Comparison of ENCODE assay signal across 9 cellular contexts in the genomic region with DNA sequence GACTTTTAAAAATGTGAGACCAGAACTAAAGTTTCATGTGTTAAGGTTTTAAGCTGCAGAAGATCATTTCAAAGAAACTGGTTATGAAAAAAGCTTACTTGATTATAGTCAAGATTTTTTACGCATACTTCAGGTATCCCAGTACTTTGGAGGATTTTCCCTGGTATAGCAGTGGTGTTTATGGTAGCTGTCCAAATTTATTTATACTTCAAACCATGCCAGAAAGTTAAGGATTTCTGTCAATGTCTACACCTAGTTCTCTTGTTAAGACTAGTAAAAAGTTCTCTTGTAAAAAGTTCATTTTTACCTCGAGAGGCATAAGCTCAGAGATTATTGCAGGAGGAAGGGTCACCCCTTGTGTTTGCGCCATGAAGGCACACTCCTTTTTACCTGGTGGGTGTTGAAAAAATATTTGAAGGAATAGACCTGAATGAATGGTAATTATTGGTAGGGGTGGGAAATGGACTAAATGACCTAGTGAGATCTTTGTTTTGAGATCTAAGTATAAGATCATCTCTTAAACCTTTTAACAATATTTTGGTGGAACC. TPM values are rescaled to one million over a fixed set of nuclear protein-coding genes. Genes with fewer than 3 reads are reported as not detected.
A peak's percentile ranks its signal among the peaks of the same experiment; 100 is the strongest.
DNase-seq lines count a peak whose midpoint lies in the region; ATAC-seq and TF ChIP-seq lines count a peak whose summit lies in the region.
"Had no signal": no experiment of that assay in that cellular context is flagged by ENCODE, and none has a peak within 500 bp of the region (broad histone marks: within the 10 kb centered on the region; RNA-seq: fewer than 3 reads in every experiment).

No MANE protein-coding gene starts in this region.

- no peak for TF ChIP-seq POLR2A in esophagus muscularis mucosa (IDR thresholded peaks at IDR 0.05; ENCODE audit: low read depth)

- CTCF ChIA-PET in Panc1 (lab: Charles Lee): no interaction called here

- in situ Hi-C loops in Panc1 (cut with HindIII; ENCODE audit: low pct_unique_long_range_greater_than_20kb, low sequenced_read_pairs): no loop called here

- POLR2A ChIA-PET in Panc1 (lab: Charles Lee): no interaction called here

- H3K27me3 ChIP-seq in Panc1 (ENCODE audit: control insufficient read depth, insufficient read depth, low read length) (no peaks in the 10 kb centered on the region), esophagus muscularis mucosa (no peaks in the 10 kb centered on the region)

- no peak for ATAC-seq in Panc1
- no peak for ATAC-seq in HG02938 (IDR thresholded peaks at IDR 0.05; ENCODE audit: unreplicated experiment)

- DNase-seq in GM12865 (ENCODE audit: low read depth): no peak
- no peak for DNase-seq in Panc1 (ENCODE audit: low read depth, low spot score)
- no peak for DNase-seq in esophagus muscularis mucosa (ENCODE audit: extremely low spot score)
- no peak for DNase-seq in retinal pigment epithelial cell (ENCODE audit: low read depth)
- no peak for DNase-seq in AG08396 (ENCODE audit: low spot score)
- no peak for DNase-seq in NCI-H82 (lab: John Stamatoyannopoulos, UW)
- DNase-seq in germinal center (ENCODE audit: low spot score): no peak
- DNase-seq: NK-92 treated with Interleukin-12 subunit alpha and Interleukin-12 subunit beta, amount 100 ng/mL, for 24 hours had no signal

- BruUV-seq in Panc1 (replicated peaks; lab: Mats Ljungman, UMichigan): TSS peak; percentile 52

- H3K4me3 ChIP-seq in GM12865 (ENCODE audit: low read depth, low read length): peak overlapping the region; percentile 62
- peak overlapping the region; percentile 34 to 78 for H3K4me3 ChIP-seq in Panc1 (ENCODE audit: low read depth in 2 of 2, low read length in 2 of 2)
- peak overlapping the region; percentile 79 to 97 (median 95) for H3K4me3 ChIP-seq in esophagus muscularis mucosa
- H3K4me3 ChIP-seq in retinal pigment epithelial cell (ENCODE audit: low read length): peak overlapping the region; percentile 76

- H3K4me1 ChIP-seq in Panc1 (ENCODE audit: control insufficient read depth, insufficient read depth, low read length): peaks cover 49% of the 10 kb centered on the region
- H3K4me1 ChIP-seq in esophagus muscularis mucosa: peaks cover 42 to 73% (median 70%) of the 10 kb centered on the region in 4 donors

- intact Hi-C loops in Panc1 (cut with micrococcal nuclease; ENCODE audit: unreplicated experiment): loop anchor here (5.0 kb wide), 1 partner anchor 102 kb away; a partner anchor contains a TSS
- intact Hi-C loops in esophagus muscularis mucosa (cut with DNase I): loop anchor here (5.0 kb wide), 1 partner anchor 88 kb away; no protein-coding TSS in a partner anchor

- TF ChIP-seq EP300 in esophagus muscularis mucosa (IDR thresholded peaks at IDR 0.05): no peak

- TF ChIP-seq CTCF in GM12865 (IDR thresholded peaks at IDR 0.05; ENCODE audit: insufficient read depth, low read depth, low read length, missing control alignments) (no peak), Panc1 (IDR thresholded peaks at IDR 0.05) (no peak), esophagus muscularis mucosa (IDR thresholded peaks at IDR 0.05) (no peak), retinal pigment epithelial cell (conservative IDR thresholded peaks at IDR 0.05; ENCODE audit: low read depth, low read length) (no peak)

- H3K27ac ChIP-seq in Panc1 (ENCODE audit: low read length): peak overlapping the region; percentile 93; the same call in 1 of the 2 replicates
- H3K27ac ChIP-seq in esophagus muscularis mucosa (replicated peaks in 1 of 4): peak overlapping the region; percentile 99 to 100 (median 100)

- H3K9me3 ChIP-seq in Panc1 (ENCODE audit: control insufficient read depth, insufficient read depth, low read depth, low read length) (no peaks in the 10 kb centered on the region), esophagus muscularis mucosa (no peaks in the 10 kb centered on the region)

- no peaks in the 10 kb centered on the region; the same call in 1 of the 2 replicates for H3K36me3 ChIP-seq in Panc1 (ENCODE audit: control insufficient read depth, insufficient read depth, low read length)
- H3K36me3 ChIP-seq in esophagus muscularis mucosa: no peaks in the 10 kb centered on the region

- WGBS in esophagus muscularis mucosa: 31% methylated on average over 3 of the region's 3 CpGs

RNA-seq across cellular contexts. Expression of a gene that starts 2.8 kb away (rescaled TPM):
- 36.1 TPM for total RNA-seq in Panc1 (2021; ENCODE audit: unreplicated experiment)
- 11.2 TPM for polyA plus RNA-seq in Panc1 (2012; ENCODE audit: insufficient read length)
- total RNA-seq in esophagus muscularis mucosa: 100 to 1,000 TPM in 1 of 4 donors, 10 to 100 TPM in 3; 81.8 to 108 (median 87.4) TPM
